Comparison of ENCODE assay signal across 8 cellular contexts in genomic region chr19:34359140-34359953, GRCh38.
DNase-seq lines count a peak whose midpoint lies in the region; ATAC-seq lines count a peak whose summit lies in the region.

No MANE protein-coding gene starts in this region.

- no peaks in the 10 kb centered on the region for H3K27me3 ChIP-seq in HUES6 (ENCODE audit: control insufficient read depth, insufficient read depth, low read length)
- H3K27me3 ChIP-seq in NT2/D1 (ENCODE audit: insufficient read depth, insufficient read length): no peaks in the 10 kb centered on the region

- H3K9me3 ChIP-seq in HUES6 (ENCODE audit: control insufficient read depth, insufficient read depth, low read depth, low read length) (no peaks in the 10 kb centered on the region), NT2/D1 (ENCODE audit: insufficient read depth, low read length) (no peaks in the 10 kb centered on the region)

- peak; percentile 79 for ATAC-seq in GM21447 (IDR thresholded peaks at IDR 0.05; ENCODE audit: unreplicated experiment)

- DNase-seq in DMS 273 (lab: John Stamatoyannopoulos, UW; ENCODE audit: unreplicated experiment): peak; percentile 99
- DNase-seq in NT2/D1 (ENCODE audit: low read depth, low spot score): peak; percentile 82
- DNase-seq in activated CD8-positive, alpha-beta memory T cell treated with anti-CD3 and anti-CD28 coated beads, Interleukin-2, amount 50 U/mL, for 4 hours: peak; percentile 95
- DNase-seq in epidermal melanocyte (ENCODE audit: insufficient read length, low spot score): peak; percentile 98
- DNase-seq in middle frontal gyrus (ENCODE audit: extremely low spot score, low spot score): peak; percentile 87
- DNase-seq in stimulated activated CD8-positive, alpha-beta memory T cell treated with anti-CD3 and anti-CD28 coated beads, Interleukin-2, amount 100 ng/mL, for 48 hours (ENCODE audit: low read depth in 2 of 2): peak; percentile 98

- no peaks in the 10 kb centered on the region for H3K36me3 ChIP-seq in HUES6 (ENCODE audit: control insufficient read depth, insufficient read depth, low read length)
- peaks cover 12% of the 10 kb centered on the region for H3K36me3 ChIP-seq in NT2/D1 (ENCODE audit: insufficient read depth, insufficient read length, low read length)

- H3K9ac ChIP-seq in HUES6 (ENCODE audit: low read length) (peak overlapping the region; percentile 63), NT2/D1 (ENCODE audit: insufficient read length, low read depth) (peak overlapping the region; percentile 62)

- H3K4me3 ChIP-seq in HUES6 (ENCODE audit: low read depth, low read length) (peak overlapping the region; percentile 59), NT2/D1 (ENCODE audit: insufficient read length, low read depth) (peak overlapping the region; percentile 41)

- H3K4me1 ChIP-seq in HUES6 (ENCODE audit: control insufficient read depth, insufficient read depth, low read length) (peaks cover 14% of the 10 kb centered on the region), NT2/D1 (ENCODE audit: insufficient read depth, insufficient read length) (peaks cover 3% of the 10 kb centered on the region)

- peak overlapping the region; percentile 42 for H3K27ac ChIP-seq in HUES6 (ENCODE audit: low read depth, low read length)

Comparison
In these comparisons a context has a peak if more than half of its experiments do, and no peak if none do; other contexts are left out.
1. Peak in every context shown above with its lines: DNase-seq, ATAC-seq, H3K4me3 ChIP-seq and H3K27ac ChIP-seq.